8 cellular contexts compared by ENCODE assay signal in the genomic region with DNA sequence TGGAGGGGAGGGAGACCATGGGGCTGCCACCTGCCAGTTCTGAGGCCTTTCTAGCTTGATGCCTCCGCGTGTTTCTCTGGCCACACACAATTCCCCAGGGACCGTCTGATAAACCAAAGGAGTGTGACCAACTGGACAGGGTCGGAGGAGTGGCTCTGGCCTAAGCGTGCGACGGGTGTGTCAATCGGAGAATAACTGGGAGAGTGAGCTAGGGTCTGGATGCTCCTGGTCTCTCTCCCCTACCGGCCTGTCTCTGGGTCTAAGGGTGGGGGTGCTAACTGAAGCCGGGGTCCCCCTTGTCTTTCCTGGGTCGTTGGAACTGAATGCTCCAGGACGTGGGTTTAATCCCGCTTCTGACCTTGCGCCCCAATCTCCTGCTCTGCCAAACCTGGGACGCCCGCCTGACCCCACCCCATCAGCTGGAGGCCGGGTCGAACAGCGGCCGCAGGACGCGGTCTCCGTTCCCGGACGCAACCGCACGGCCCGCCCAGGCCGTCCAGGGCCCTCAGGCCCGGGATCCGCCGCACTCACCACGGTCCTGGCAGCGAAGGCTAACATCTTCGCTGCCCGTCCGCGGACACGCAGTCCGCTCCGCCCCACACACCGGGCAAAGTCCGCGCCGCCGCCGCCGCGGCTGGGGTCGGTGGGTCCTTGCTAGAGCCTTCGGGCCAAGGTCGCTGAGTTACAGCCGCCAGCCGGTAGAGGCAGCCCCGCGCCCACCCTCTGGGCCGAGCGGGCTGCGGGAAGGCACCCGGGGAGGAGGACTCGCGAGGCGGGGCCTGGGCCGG. TPM values are rescaled to one million over a fixed set of nuclear protein-coding genes. Genes with fewer than 3 reads are reported as not detected.
DNase-seq lines count a peak whose midpoint lies in the region; ATAC-seq and TF ChIP-seq lines count a peak whose summit lies in the region.

No MANE protein-coding gene starts in this region.

- peaks cover 0 to 4% (median 0%) of the 10 kb centered on the region in 3 donors for H3K27me3 Mint-ChIP-seq in CD14-positive monocyte (ENCODE audit: low read depth in 3 of 3)

- ATAC-seq in GM21528 (IDR thresholded peaks at IDR 0.05; ENCODE audit: low FRiP score, unreplicated experiment) (peak; percentile 18), HG03439 (IDR thresholded peaks at IDR 0.05; ENCODE audit: unreplicated experiment) (no peak)

- H3K4me1 ChIP-seq in thyroid gland, result peaks cover 22 to 24% of the 10 kb centered on the region in 2 donors

- no peak for DNase-seq in CD14-positive monocyte (ENCODE audit: low spot score)
- peak; percentile 42 for DNase-seq in NCI-H69 (lab: John Stamatoyannopoulos, UW)
- peak in 1 of 2 donors; percentile 42 for DNase-seq in lower leg skin (ENCODE audit: low spot score in 2 of 2)
- DNase-seq in thyroid gland, result peak; percentile 32 to 43
- DNase-seq in NK-92 (lab: John Stamatoyannopoulos, UW; ENCODE audit: unreplicated experiment), result no peak

- peaks cover 0 to 2% (median 0%) of the 10 kb centered on the region in 7 donors for H3K9me3 Mint-ChIP-seq in CD14-positive monocyte

- peak overlapping the region in 2 of 7 donors; percentile 78 to 96 for H3K27ac Mint-ChIP-seq in CD14-positive monocyte

- H3K36me3 Mint-ChIP-seq in CD14-positive monocyte, result peaks cover 14 to 21% of the 10 kb centered on the region in 2 donors

- H3K9me3 ChIP-seq in thyroid gland, result no peaks in the 10 kb centered on the region

- 20% methylated on average over 17 to 44 of the region's 64 CpGs for WGBS in lower leg skin, 2 donors
- 6 to 11% methylated on average over 12 to 13 of the region's 64 CpGs for WGBS in thyroid gland, 2 donors

- peak overlapping the region; percentile 71 to 82 for H3K4me3 Mint-ChIP-seq in CD14-positive monocyte

- H3K36me3 ChIP-seq in thyroid gland, result peaks cover 0 to 6% of the 10 kb centered on the region in 2 donors

- H3K4me3 ChIP-seq in lower leg skin (ENCODE audit: low read depth, poor library complexity, severe bottlenecking) (peak overlapping the region; percentile 63), thyroid gland (replicated peaks in 1 of 3) (peak overlapping the region; percentile 52 to 73 (median 56))

- peaks cover 49% of the 10 kb centered on the region for H3K4me1 Mint-ChIP-seq in CD14-positive monocyte

- TF ChIP-seq CTCF in CD14-positive monocyte (IDR thresholded peaks at IDR 0.05), result no peak
- TF ChIP-seq CTCF in lower leg skin (IDR thresholded peaks at IDR 0.05), result no peak
- TF ChIP-seq CTCF in thyroid gland (IDR thresholded peaks at IDR 0.05), result no peak

- intact Hi-C loops in CD14-positive monocyte (cut with micrococcal nuclease) (loop anchor here in 1 of 2 donors (2.0 kb wide), 2 partner anchors 29 to 81 kb away; a partner anchor contains a TSS), lower leg skin (cut with DNase I; ENCODE audit: low total_unique reads) (no loop called here), thyroid gland (cut with DNase I) (no loop called here)

- H3K27me3 ChIP-seq in thyroid gland, result no peaks in the 10 kb centered on the region

- H3K27ac ChIP-seq in cingulate gyrus (ENCODE audit: low read depth, low read length) (peak overlapping the region; percentile 81), thyroid gland (peak overlapping the region; percentile 32 to 95 (median 49))

- no peak for TF ChIP-seq POLR2A in lower leg skin (IDR thresholded peaks at IDR 0.05)
- no peak for TF ChIP-seq POLR2A in thyroid gland (IDR thresholded peaks at IDR 0.05)

RNA-seq across cellular contexts. Expression of a gene that starts 0.4 kb away (rescaled TPM):
- 10 to 100 TPM; 12.2 to 15.0 TPM for polyA plus RNA-seq in CD14-positive monocyte
- 10 to 100 TPM; 13.7 to 78.2 (median 31.3) TPM for total RNA-seq in lower leg skin
- 10 to 100 TPM; 44.0 to 59.0 (median 54.1) TPM for total RNA-seq in thyroid gland

RNA-seq across cellular contexts. Expression of a gene that starts 1.1 kb away (rescaled TPM):
- 10 to 100 TPM; 11.7 to 12.4 TPM for polyA plus RNA-seq in CD14-positive monocyte
- total RNA-seq in lower leg skin (100 to 1,000 TPM in 1 of 4 donors, 10 to 100 TPM in 3; 62.9 to 104 (median 73.8) TPM), thyroid gland (100 to 1,000 TPM in 2 of 4 donors, 10 to 100 TPM in 2; 45.0 to 117 (median 89.5) TPM)

RNA-seq across cellular contexts. Expression of a gene that starts 29.2 kb away (rescaled TPM):
- 1 to 10 TPM; 5.4 to 5.9 TPM for polyA plus RNA-seq in CD14-positive monocyte
- 10 to 100 TPM in 2 of 4 donors, 1 to 10 TPM in 2; 7.5 to 14.0 (median 10.7) TPM for total RNA-seq in lower leg skin
- total RNA-seq in thyroid gland, result 10 to 100 TPM in 1 of 4 donors, 1 to 10 TPM in 3; 6.0 to 10.9 (median 8.3) TPM

Comparison
In these comparisons a context has a peak if more than half of its experiments do, and no peak if none do; other contexts are left out.
1. DNase-seq: peak in NCI-H69 (single experiment) and thyroid gland (2 of 2); none in CD14-positive monocyte (single experiment) and NK-92 (single experiment).